In genomic region chr9:114288233-114289051, GRCh38 we compare ENCODE assay signal across 8 cellular contexts. TPM values are rescaled to one million over a fixed set of nuclear protein-coding genes. Genes with fewer than 3 reads are reported as not detected.
DNase-seq lines count a peak whose midpoint lies in the region; ATAC-seq, FAIRE-seq and TF ChIP-seq lines count a peak whose summit lies in the region.

No MANE protein-coding gene starts in this region.

- DNase-seq in RPMI7951 (ENCODE audit: low read depth) (peak; percentile 92), fibroblast of villous mesenchyme (ENCODE audit: low read depth) (peak; percentile 57), psoas muscle (peak; percentile 4 to 25), CD14-positive monocyte (ENCODE audit: low spot score) (no peak)
- no peak for DNase-seq in NK-92 treated with Interleukin-12 subunit alpha and Interleukin-12 subunit beta, amount 100 ng/mL, for 24 hours (lab: John Stamatoyannopoulos, UW)
- DNase-seq in activated CD4-positive, alpha-beta T cell treated with anti-CD3 and anti-CD28 coated beads, Interleukin-2, amount 50 U/mL, for 48 hours = no peak

- no peak overlapping the region for H3K4me3 Mint-ChIP-seq in CD14-positive monocyte

- FAIRE-seq in G401.6 (lab: Jason Lieb, UNC) = peak; percentile 72

- no peak overlapping the region for H3K27ac ChIP-seq in psoas muscle

- H3K27me3 ChIP-seq in psoas muscle (ENCODE audit: insufficient read depth in 3 of 3, low read length in 2 of 3) = no peaks in the 10 kb centered on the region

- H3K27ac Mint-ChIP-seq in CD14-positive monocyte = peak overlapping the region in 1 of 7 donors; percentile 87

- peaks cover 0 to 3% (median 0%) of the 10 kb centered on the region in 7 donors for H3K9me3 Mint-ChIP-seq in CD14-positive monocyte

- no peak overlapping the region for H3K4me3 ChIP-seq in fibroblast of villous mesenchyme (ENCODE audit: low read depth, low read length)
- H3K4me3 ChIP-seq in psoas muscle = no peak overlapping the region

- WGBS in psoas muscle, 3 donors = 70 to 76% (median 74%) methylated on average over 23 of the region's 23 CpGs

- no peaks in the 10 kb centered on the region for H3K4me1 ChIP-seq in psoas muscle

- H3K36me3 Mint-ChIP-seq in CD14-positive monocyte = no peaks in the 10 kb centered on the region

- ATAC-seq in psoas muscle (no peak), GM19324 (IDR thresholded peaks at IDR 0.05; ENCODE audit: low FRiP score, unreplicated experiment) (no peak)

- intact Hi-C loops in psoas muscle (cut with DNase I) (no loop called here), CD14-positive monocyte (cut with micrococcal nuclease) (no loop called here)

- peaks cover 12 to 19% (median 13%) of the 10 kb centered on the region in 3 donors for H3K27me3 Mint-ChIP-seq in CD14-positive monocyte (ENCODE audit: low read depth in 3 of 3)

- no peaks in the 10 kb centered on the region for H3K9me3 ChIP-seq in psoas muscle

- H3K4me1 Mint-ChIP-seq in CD14-positive monocyte = no peaks in the 10 kb centered on the region

- H3K36me3 ChIP-seq in psoas muscle (ENCODE audit: insufficient read depth in 1 of 2, low read depth in 1 of 2) = peaks cover 0 to 18% of the 10 kb centered on the region in 2 donors

- TF ChIP-seq CTCF in fibroblast of villous mesenchyme (IDR thresholded peaks at IDR 0.05; ENCODE audit: insufficient read depth, low read depth, low read length) (no peak), psoas muscle (IDR thresholded peaks at IDR 0.05) (no peak), CD14-positive monocyte (IDR thresholded peaks at IDR 0.05) (no peak)

RNA-seq across cellular contexts. Expression of gene ORM1, which starts 34.5 kb away (rescaled TPM):
- total RNA-seq in RPMI7951 (2014; rRNA removed; shearing (Covaris generic)) = not detected in 2 replicates
- total RNA-seq in fibroblast of villous mesenchyme (not detected in 2 replicates), psoas muscle (1 to 10 TPM in 2 of 4 donors, not detected in 2; 1.8 to 2.8 TPM)
- polyA plus RNA-seq in psoas muscle (under 1 TPM in 2 of 3 donors, not detected in 1; 0.21 to 0.63 TPM), CD14-positive monocyte (1 to 10 TPM; 2.2 to 2.8 TPM)

RNA-seq across cellular contexts. Expression of gene ORM2, which starts 41.2 kb away (rescaled TPM):
- not detected in 2 replicates for total RNA-seq in RPMI7951 (2014; rRNA removed; shearing (Covaris generic))
- total RNA-seq in fibroblast of villous mesenchyme (not detected in 2 replicates), psoas muscle (not detected)
- polyA plus RNA-seq in psoas muscle (under 1 TPM in 1 of 3 donors, not detected in 2; 0.68 TPM), CD14-positive monocyte (under 1 TPM in 1 of 2 donors, not detected in 1; 0.30 TPM)

Comparison
In these comparisons a context has a peak if more than half of its experiments do, and no peak if none do; other contexts are left out.
1. DNase-seq: peak in RPMI7951 (single experiment), fibroblast of villous mesenchyme (single experiment) and psoas muscle (2 of 2); none in NK-92 treated with Interleukin-12 subunit alpha and Interleukin-12 subunit beta, amount 100 ng/mL, for 24 hours (single experiment), activated CD4-positive, alpha-beta T cell treated with anti-CD3 and anti-CD28 coated beads, Interleukin-2, amount 50 U/mL, for 48 hours (0 of 2) and CD14-positive monocyte (single experiment).